In the genomic region with DNA sequence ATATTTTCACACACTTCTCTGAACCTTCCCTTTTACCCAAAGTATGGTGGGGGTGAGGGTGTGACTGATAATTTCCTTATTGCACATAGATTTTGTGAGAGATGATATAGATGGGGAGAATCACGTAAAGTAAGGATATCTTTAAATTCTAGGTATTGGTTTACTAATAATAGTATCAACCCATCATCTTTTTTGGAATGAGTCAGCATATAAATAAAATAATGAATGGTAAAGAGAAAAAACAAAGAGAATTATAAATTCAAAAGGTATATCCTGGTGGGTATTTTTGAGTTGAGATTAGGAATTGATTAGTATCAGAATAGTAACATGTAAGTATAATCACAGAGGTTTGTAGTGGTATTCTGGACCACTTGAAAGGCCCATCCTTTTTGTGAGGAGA, we compare ENCODE assay signal across 4 cellular contexts.
A peak's percentile ranks its signal among the peaks of the same experiment; 100 is the strongest.
TF ChIP-seq lines count a peak whose summit lies in the region.

No MANE protein-coding gene starts in this region.

TF ChIP-seq in HepG2, 621 proteins besides CTCF, POLR2A, EP300 and RAD21:
- TF ChIP-seq MAFF (IDR thresholded peaks at IDR 0.05; ENCODE audit: low read depth, low read length) (peak; percentile 14; the same call in 1 of the 2 replicates), MAFK (conservative IDR thresholded peaks at IDR 0.05 in 1 of 2, IDR thresholded peaks at IDR 0.05 in 1 of 2; ENCODE audit: low read length in 2 of 2) (peak; percentile 12 to 56; a peak in 2 of 4 replicates), ZBTB38 (CRISPR knock-in tag; IDR thresholded peaks at IDR 0.05) (no peak), ZFP36 (IDR thresholded peaks at IDR 0.05; ENCODE audit: borderline replicate concordance, low read depth, low read length, partially characterized antibody) (no peak), NFE2L2 (IDR thresholded peaks at IDR 0.05; ENCODE audit: low read length) (peak; percentile 29; the same call in 1 of the 2 replicates), MATR3 (CRISPR knock-in tag; IDR thresholded peaks at IDR 0.05) (no peak), MXD4 (CRISPR knock-in tag; IDR thresholded peaks at IDR 0.05) (no peak)

TF ChIP-seq in A549, 52 proteins besides CTCF, POLR2A, EP300 and RAD21:
- TF ChIP-seq POLR2AphosphoS2 (conservative IDR thresholded peaks at IDR 0.05; ENCODE audit: low read length) (no peak), TFCP2L1 (CRISPR knock-in tag; IDR thresholded peaks at IDR 0.05) (no peak), NFE2L2 (conservative IDR thresholded peaks at IDR 0.05; ENCODE audit: low read length) (no peak), HES2 (IDR thresholded peaks at IDR 0.05) (no peak), SREBF2 (IDR thresholded peaks at IDR 0.05) (no peak), MAFK (IDR thresholded peaks at IDR 0.05; ENCODE audit: partially characterized antibody) (peak; percentile 70)

TF ChIP-seq in GM23338, 12 proteins besides CTCF, POLR2A, EP300 and RAD21:
- no peak for TF ChIP-seq ZNF114 (CRISPR knock-in tag; IDR thresholded peaks at IDR 0.05)
- TF ChIP-seq POLR2AphosphoS5 (IDR thresholded peaks at IDR 0.05; ENCODE audit: low read depth), result no peak
- no peak for TF ChIP-seq ETS1 (IDR thresholded peaks at IDR 0.05)
- TF ChIP-seq STAT1 (IDR thresholded peaks at IDR 0.05; ENCODE audit: unreplicated experiment), result no peak
- no peak for TF ChIP-seq JUNB (IDR thresholded peaks at IDR 0.05; ENCODE audit: unreplicated experiment)
- no peak for TF ChIP-seq EZH2 (IDR thresholded peaks at IDR 0.05; ENCODE audit: low read depth, unreplicated experiment)

TF ChIP-seq in IMR-90, 13 proteins besides CTCF, POLR2A, EP300 and RAD21:
- no peak for TF ChIP-seq SMC3 (IDR thresholded peaks at IDR 0.05; ENCODE audit: low read depth, low read length)
- 0 out of 2 replicates have a peak, but pooled peaks have one; percentile 2 for TF ChIP-seq MAFK (IDR thresholded peaks at IDR 0.05; ENCODE audit: low read depth, low read length)
